ENCODE assay signal across 9 cellular contexts in the genomic region with DNA sequence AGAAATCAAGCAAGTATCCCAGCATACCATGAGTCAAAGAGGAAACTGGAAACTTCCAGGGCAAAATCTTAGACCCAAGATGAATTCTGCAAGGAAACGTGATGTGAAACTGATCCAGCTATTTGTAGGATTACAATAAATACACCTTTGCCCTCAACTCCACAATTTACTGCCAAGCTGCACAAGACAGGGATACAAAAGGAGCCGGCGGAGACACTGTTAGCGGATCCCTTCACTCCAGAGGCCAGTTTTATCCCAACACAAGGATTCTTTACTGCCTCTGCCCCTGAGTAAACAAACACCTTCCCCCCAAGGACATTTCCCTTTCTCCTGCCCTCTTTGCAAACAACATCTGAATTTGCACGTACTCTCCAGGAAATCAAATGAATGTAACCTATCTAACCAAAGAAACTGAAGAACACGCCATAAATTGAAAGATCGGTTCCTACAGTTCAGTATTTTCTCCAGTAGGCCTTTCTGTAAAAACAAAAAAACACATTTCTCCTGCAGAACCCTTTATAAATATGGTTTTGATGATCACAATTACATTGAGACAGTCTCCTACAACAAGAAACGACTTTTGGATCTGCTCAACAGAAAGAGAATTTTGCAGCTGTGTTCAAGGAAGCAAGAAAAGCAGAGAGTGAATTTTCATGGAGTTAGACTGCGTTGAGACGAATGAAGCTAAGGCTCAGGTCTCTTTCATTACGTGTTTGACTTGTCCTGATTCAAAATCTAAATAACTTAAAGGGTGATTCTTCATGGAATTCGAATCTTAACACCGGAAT. TPM values are rescaled to one million over a fixed set of nuclear protein-coding genes. Genes with fewer than 3 reads are reported as not detected.
DNase-seq lines count a peak whose midpoint lies in the region; ATAC-seq and TF ChIP-seq lines count a peak whose summit lies in the region.
"Had no signal": no experiment of that assay in that cellular context is flagged by ENCODE, and none has a peak within 500 bp of the region (broad histone marks: within the 10 kb centered on the region; RNA-seq: fewer than 3 reads in every experiment).

No MANE protein-coding gene starts in this region.

- H3K27me3 ChIP-seq in mammary epithelial cell (ENCODE audit: insufficient read depth, low read length) (peaks cover 5% of the 10 kb centered on the region), SU-DHL-6 (ENCODE audit: low read length) (no peaks in the 10 kb centered on the region)

- no peak overlapping the region for H3K9ac ChIP-seq in mammary epithelial cell (ENCODE audit: insufficient read depth, low read length)
- no peak overlapping the region for H3K9ac ChIP-seq in SU-DHL-6 (ENCODE audit: low read length)

- H3K27ac Mint-ChIP-seq in MCF 10A (ENCODE audit: low read depth, unreplicated experiment), result no peak overlapping the region
- no peak overlapping the region for H3K27ac Mint-ChIP-seq in immature natural killer cell

- H3K27ac ChIP-seq in mammary epithelial cell (ENCODE audit: insufficient read depth, low read depth, low read length), result no peak overlapping the region
- no peak overlapping the region for H3K27ac ChIP-seq in SU-DHL-6 (ENCODE audit: low read depth, low read length)

- BruUV-seq in MCF 10A (replicated peaks; lab: Mats Ljungman, UMichigan) (no TSS peak), mammary epithelial cell (replicated peaks; lab: Mats Ljungman, UMichigan) (no TSS peak)

- no peaks in the 10 kb centered on the region for H3K36me3 ChIP-seq in mammary epithelial cell (ENCODE audit: insufficient read depth, low read length)
- H3K36me3 ChIP-seq in SU-DHL-6 (ENCODE audit: low read length), result no peaks in the 10 kb centered on the region

- peaks cover 11% of the 10 kb centered on the region for H3K4me1 ChIP-seq in mammary epithelial cell (ENCODE audit: insufficient read depth, low read length)

- no peaks in the 10 kb centered on the region for H3K9me2 ChIP-seq in SU-DHL-6 (replicated peaks; ENCODE audit: insufficient read depth, low read length)

- no peak for DNase-seq in MCF 10A (ENCODE audit: unreplicated experiment)
- DNase-seq in mammary epithelial cell, result no peak
- DNase-seq in immature natural killer cell, result no peak
- DNase-seq in superior temporal gyrus (ENCODE audit: extremely low spot score), result peak; percentile 19
- DNase-seq in HCEC 1CT, result no peak
- no peak for DNase-seq in DMS 273 treated with DMSO at 0.1 percent for 48 hours (lab: John Stamatoyannopoulos, UW)

- dilution Hi-C loops in mammary epithelial cell (cut with HindIII; ENCODE audit: low sequenced_read_pairs), result no loop called here

- H3K27me3 Mint-ChIP-seq in MCF 10A (ENCODE audit: insufficient read depth, unreplicated experiment) (peaks cover 26% of the 10 kb centered on the region), immature natural killer cell (ENCODE audit: low read depth in 3 of 3) (peaks cover 13 to 39% (median 26%) of the 10 kb centered on the region in 3 donors)

- intact Hi-C loops in MCF 10A (cut with micrococcal nuclease) (loop anchor here (2.0 kb wide), 1 partner anchor 34 kb away; no protein-coding TSS in a partner anchor), mammary epithelial cell (cut with micrococcal nuclease) (no loop called here)

- no peaks in the 10 kb centered on the region for H3K9me3 Mint-ChIP-seq in MCF 10A (ENCODE audit: unreplicated experiment)
- no peaks in the 10 kb centered on the region for H3K9me3 Mint-ChIP-seq in immature natural killer cell
- H3K9me3 Mint-ChIP-seq: activated naive CD4-positive, alpha-beta T cell treated with anti-CD3 and anti-CD28 coated beads, Interleukin-2, amount 50 U/mL, for 72 hours had no signal

- H3F3A ChIP-seq in SU-DHL-6 (ENCODE audit: insufficient read depth), result peaks cover 6% of the 10 kb centered on the region

- H3K4me3 Mint-ChIP-seq in MCF 10A (ENCODE audit: unreplicated experiment) (peak overlapping the region; percentile 76), immature natural killer cell (peak overlapping the region; percentile 47 to 78 (median 71))

- H3K36me3 Mint-ChIP-seq in MCF 10A (ENCODE audit: insufficient read depth, unreplicated experiment) (no peaks in the 10 kb centered on the region), immature natural killer cell (no peaks in the 10 kb centered on the region)

- H3K4me2 ChIP-seq in mammary epithelial cell (ENCODE audit: insufficient read depth, low read depth, low read length) (no peak overlapping the region), SU-DHL-6 (ENCODE audit: low read depth, low read length, poor library complexity, severe bottlenecking) (peak overlapping the region; percentile 66)

- no peak for TF ChIP-seq CTCF in MCF 10A (IDR thresholded peaks at IDR 0.05; ENCODE audit: unreplicated experiment)
- no peak for TF ChIP-seq CTCF in mammary epithelial cell (conservative IDR thresholded peaks at IDR 0.05 in 1 of 2, IDR thresholded peaks at IDR 0.05 in 1 of 2; ENCODE audit: extremely low read depth in 1 of 2, insufficient read depth in 1 of 2, low read depth in 1 of 2, low read length in 2 of 2)
- no peak for TF ChIP-seq CTCF in SU-DHL-6 (IDR thresholded peaks at IDR 0.05; ENCODE audit: insufficient read depth, low read length, poor library complexity, severe bottlenecking)

- H3K79me2 ChIP-seq in mammary epithelial cell (ENCODE audit: insufficient read depth, low read length) (no peaks in the 10 kb centered on the region), SU-DHL-6 (ENCODE audit: insufficient read depth, low read length) (peaks cover 9% of the 10 kb centered on the region; the same call in 1 of the 2 replicates)

- 77% methylated on average over 13 of the region's 13 CpGs for WGBS in mammary epithelial cell (ENCODE audit: low coverage, missing lambda C conversion rate)

- H3K9me3 ChIP-seq in mammary epithelial cell (replicated peaks; ENCODE audit: insufficient read depth, low read length), result no peaks in the 10 kb centered on the region
- no peaks in the 10 kb centered on the region for H3K9me3 ChIP-seq in SU-DHL-6 (ENCODE audit: insufficient read depth, low read length)

- CTCF ChIA-PET in MCF 10A (lab: Yijun Ruan, JAX), result interaction anchor here (0.6 to 1.0 kb wide), 3 partner anchors 31 to 405 kb away, joined by 3 to 9 read pairs (median 3); no protein-coding TSS in a partner anchor
- CTCF ChIA-PET in mammary epithelial cell (lab: Charles Lee; ENCODE audit: low non-redundant PET), result interaction anchor here (0.6 kb wide), 1 partner anchor 15 kb away, joined by 3 read pairs; no protein-coding TSS in a partner anchor

- no peak overlapping the region for H3K4me3 ChIP-seq in mammary epithelial cell (replicated peaks in 1 of 3; ENCODE audit: insufficient read depth in 1 of 3, low read depth in 2 of 3, low read length in 3 of 3)
- no peak overlapping the region for H3K4me3 ChIP-seq in SU-DHL-6 (ENCODE audit: insufficient read depth, low read length, poor library complexity, severe bottlenecking)

- H3K4me1 Mint-ChIP-seq in MCF 10A (ENCODE audit: insufficient read depth, unreplicated experiment), result peaks cover 7% of the 10 kb centered on the region
- H3K4me1 Mint-ChIP-seq in immature natural killer cell, result peaks cover 16 to 19% of the 10 kb centered on the region in 2 donors

- in situ Hi-C loops in mammary epithelial cell (cut with MboI; ENCODE audit: low sequenced_read_pairs in 2 of 2), result no loop called here

- H4K20me1 ChIP-seq in mammary epithelial cell (ENCODE audit: insufficient read depth, low read length) (no peaks in the 10 kb centered on the region), SU-DHL-6 (ENCODE audit: low read depth, low read length) (no peaks in the 10 kb centered on the region)

- ATAC-seq in HG03432 (IDR thresholded peaks at IDR 0.05; ENCODE audit: unreplicated experiment), result no peak

- POLR2A ChIA-PET in MCF 10A (lab: Yijun Ruan, JAX), result interaction anchor here (0.6 to 3.7 kb wide), 7 partner anchors 20 to 76 kb away, joined by 3 to 17 read pairs (median 4); partner anchors contain the start of gene CBX8

- no peak overlapping the region for H2AFZ ChIP-seq in mammary epithelial cell (ENCODE audit: low read depth, low read length)
- H2AFZ ChIP-seq in SU-DHL-6 (ENCODE audit: low read depth, low read length, severe bottlenecking), result no peak overlapping the region

RNA-seq across cellular contexts. Expression of gene CBX2, which starts 1.4 kb away (rescaled TPM):
- total RNA-seq in MCF 10A (2022) (3.8 and 3.9 TPM in 2 replicates), mammary epithelial cell (1 to 10 TPM in 1 of 2 donors, under 1 TPM in 1; 0.67 to 3.8 TPM)
- polyA plus RNA-seq in mammary epithelial cell (3.6 TPM), immature natural killer cell (under 1 TPM in 1 of 3 donors, not detected in 2; 0.33 TPM)
- polyA minus RNA-seq in mammary epithelial cell, result 1.4 TPM

RNA-seq across cellular contexts. Expression of gene CBX8, which starts 20.3 kb away (rescaled TPM):
- 9.4 and 10.5 TPM in 2 replicates for total RNA-seq in MCF 10A (2022)
- total RNA-seq in mammary epithelial cell, result 1 to 10 TPM; 4.5 to 5.4 TPM
- polyA plus RNA-seq in mammary epithelial cell, result 0.34 TPM
- polyA minus RNA-seq in mammary epithelial cell, result not detected
- polyA plus RNA-seq in immature natural killer cell, result 1 to 10 TPM in 2 of 3 donors, not detected in 1; 1.4 to 2.5 TPM

RNA-seq across cellular contexts. Expression of gene ENPP7, which starts 45.8 kb away (rescaled TPM):
- total RNA-seq in MCF 10A (2022), result not detected in 2 replicates
- total RNA-seq in mammary epithelial cell, result not detected
- not detected for polyA plus RNA-seq in mammary epithelial cell
- polyA minus RNA-seq in mammary epithelial cell, result not detected
- polyA plus RNA-seq in immature natural killer cell, result under 1 TPM in 2 of 3 donors, not detected in 1; 0.16 to 0.22 TPM
